20 cellular contexts compared by ENCODE assay signal in genomic region chr7:96253441-96253840, GRCh38.
"Had no signal": no experiment of that assay in that cellular context is flagged by ENCODE, and none has a peak within 500 bp of the region (broad histone marks: within the 10 kb centered on the region; RNA-seq: fewer than 3 reads in every experiment).

No MANE protein-coding gene starts in this region.

- DNase-seq: activated CD4-positive, alpha-beta T cell treated with anti-CD3 and anti-CD28 coated beads for 4 hours; activated CD8-positive, alpha-beta memory T cell treated with anti-CD3 and anti-CD28 coated beads, Interleukin-2, amount 50 U/mL, for 4 hours; activated CD8-positive, alpha-beta T cell treated with anti-CD3 and anti-CD28 coated beads for 36 hours; activated gamma-delta T cell treated with Interleukin-2 at 50 U/mL for 16 hours; activated naive CD4-positive, alpha-beta T cell treated with anti-CD3 and anti-CD28 coated beads, Interleukin-2, amount 10 ng/mL, durations not matched to agents 7 days and 5 days; activated naive CD8-positive, alpha-beta T cell treated with anti-CD3 and anti-CD28 coated beads for 36 hours; activated T-cell treated with anti-CD3 and anti-CD28 coated beads, Interleukin-2, amount 50 U/mL, for 72 hours; anterior cingulate cortex; caudate nucleus; MM.1S; NCI-H1105; NCI-H1436; NCI-H187; NCI-H2081; NCI-H510A treated with DMSO at 0.1 percent for 48 hours; Peyer's patch; Right ventricle myocardium superior; SJCRH30; SK-N-SH; T-helper 1 cell had no signal

- ATAC-seq: activated CD8-positive, alpha-beta T cell treated with anti-CD3 and anti-CD28 coated beads for 36 hours; activated T-cell treated with anti-CD3 and anti-CD28 coated beads, Interleukin-2, amount 50 U/mL, for 72 hours had no signal
